In genomic region chr2:239161711-239162140, GRCh38 we compare ENCODE assay signal across 28 cellular contexts.
A peak's percentile ranks its signal among the peaks of the same experiment; 100 is the strongest.
DNase-seq lines count a peak whose midpoint lies in the region; ATAC-seq and TF ChIP-seq lines count a peak whose summit lies in the region.
"Had no signal": no experiment of that assay in that cellular context is flagged by ENCODE, and none has a peak within 500 bp of the region (broad histone marks: within the 10 kb centered on the region; RNA-seq: fewer than 3 reads in every experiment).

No MANE protein-coding gene starts in this region.

- intact Hi-C loops in cardiac septum (cut with DNase I) (no loop called here), left ventricle myocardium superior (cut with micrococcal nuclease) (no loop called here), mucosa of descending colon (cut with DNase I, micrococcal nuclease) (no loop called here)

- peaks cover 9 to 11% of the 10 kb centered on the region in 2 donors for H3K9me3 Mint-ChIP-seq in effector memory CD8-positive, alpha-beta T cell

- no peaks in the 10 kb centered on the region for H3K36me3 ChIP-seq in mucosa of descending colon (ENCODE audit: low read depth)

- peaks cover 4% of the 10 kb centered on the region for H3K4me1 ChIP-seq in mucosa of descending colon (ENCODE audit: low read depth)
- H3K4me1 ChIP-seq: thyroid gland had no signal

- peaks cover 18 to 25% of the 10 kb centered on the region in 2 donors for H3K4me1 Mint-ChIP-seq in effector memory CD8-positive, alpha-beta T cell (ENCODE audit: low read depth in 2 of 2)

- no peak for ATAC-seq in left ventricle myocardium superior
- ATAC-seq in effector memory CD8-positive, alpha-beta T cell (replicated peaks): no peak
- no peak for ATAC-seq in mucosa of descending colon
- no peak for ATAC-seq in HG03025 (IDR thresholded peaks at IDR 0.05; ENCODE audit: low FRiP score, unreplicated experiment)
- ATAC-seq: Panc1; stimulated activated naive CD8-positive, alpha-beta T cell treated with anti-CD3 and anti-CD28 coated beads, Interleukin-15, Interleukin-2, amounts not matched to agents 100 U/mL and 50 U/mL, for 24 hours had no signal

- H3K4me3 ChIP-seq in mucosa of descending colon: no peak overlapping the region
- H3K4me3 ChIP-seq: thyroid gland had no signal

- H3K27ac Mint-ChIP-seq in effector memory CD8-positive, alpha-beta T cell: peak overlapping the region; percentile 38 to 78
- H3K27ac Mint-ChIP-seq: activated naive CD8-positive, alpha-beta T cell treated with anti-CD3 and anti-CD28 coated beads for 36 hours had no signal

- H3K36me3 Mint-ChIP-seq in effector memory CD8-positive, alpha-beta T cell (ENCODE audit: insufficient read depth): peaks cover 20% of the 10 kb centered on the region

- TF ChIP-seq CTCF in mucosa of descending colon (IDR thresholded peaks at IDR 0.05): no peak

- no peaks in the 10 kb centered on the region for H3K27me3 Mint-ChIP-seq in effector memory CD8-positive, alpha-beta T cell
- H3K27me3 Mint-ChIP-seq: activated naive CD8-positive, alpha-beta T cell treated with anti-CD3 and anti-CD28 coated beads for 36 hours had no signal

- H3K9me3 ChIP-seq in mucosa of descending colon: no peaks in the 10 kb centered on the region
- H3K9me3 ChIP-seq: neutrophil, thyroid gland had no signal

- DNase-seq in cardiac septum (ENCODE audit: low spot score) (peak; percentile 51), left ventricle myocardium superior (no peak), mucosa of descending colon (peak in 2 of 3 donors; percentile 23 to 43), GM03348 (ENCODE audit: low spot score) (no peak), NCI-H345 (lab: John Stamatoyannopoulos, UW) (no peak)
- no peak for DNase-seq in effector memory CD8-positive, alpha-beta T cell
- DNase-seq: activated CD4-positive, alpha-beta T cell treated with anti-CD3 and anti-CD28 coated beads for 48 hours; activated CD8-positive, alpha-beta memory T cell treated with anti-CD3 and anti-CD28 coated beads for 24 hours; activated naive CD8-positive, alpha-beta T cell treated with anti-CD3 and anti-CD28 coated beads for 36 hours; activated T-cell treated with anti-CD3 and anti-CD28 coated beads, Interleukin-2, amount 50 U/mL, for 48 hours; C1 segment of cervical spinal cord; Calu3; cerebellar nuclear complex; DMS79 treated with DMSO at 0.1 percent for 48 hours; effector CD4-positive, alpha-beta T cell; GF-D8; H7; kidney glomerular epithelial cell; mesenchymal stem cell; NCI-H2029 treated with DMSO at 0.1 percent for 48 hours; NCI-H2227 treated with DMSO at 0.1 percent for 48 hours; NCI-H69; SHP77 treated with DMSO at 0.1 percent for 48 hours; stimulated activated naive CD8-positive, alpha-beta T cell treated with anti-CD3 and anti-CD28 coated beads, Interleukin-15, Interleukin-2, amounts not matched to agents 100 U/mL and 50 U/mL, for 24 hours; thyroid gland had no signal

- H3K4me3 Mint-ChIP-seq in effector memory CD8-positive, alpha-beta T cell: no peak overlapping the region
- H3K4me3 Mint-ChIP-seq: activated naive CD8-positive, alpha-beta T cell treated with anti-CD3 and anti-CD28 coated beads for 36 hours had no signal

Comparison
In these comparisons a context has a peak if more than half of its experiments do, and no peak if none do; other contexts are left out.
1. DNase-seq: peak in cardiac septum (single experiment) and mucosa of descending colon (2 of 3); none in left ventricle myocardium superior (single experiment), effector memory CD8-positive, alpha-beta T cell (0 of 3), GM03348 (single experiment) and NCI-H345 (single experiment).